In the genomic region with DNA sequence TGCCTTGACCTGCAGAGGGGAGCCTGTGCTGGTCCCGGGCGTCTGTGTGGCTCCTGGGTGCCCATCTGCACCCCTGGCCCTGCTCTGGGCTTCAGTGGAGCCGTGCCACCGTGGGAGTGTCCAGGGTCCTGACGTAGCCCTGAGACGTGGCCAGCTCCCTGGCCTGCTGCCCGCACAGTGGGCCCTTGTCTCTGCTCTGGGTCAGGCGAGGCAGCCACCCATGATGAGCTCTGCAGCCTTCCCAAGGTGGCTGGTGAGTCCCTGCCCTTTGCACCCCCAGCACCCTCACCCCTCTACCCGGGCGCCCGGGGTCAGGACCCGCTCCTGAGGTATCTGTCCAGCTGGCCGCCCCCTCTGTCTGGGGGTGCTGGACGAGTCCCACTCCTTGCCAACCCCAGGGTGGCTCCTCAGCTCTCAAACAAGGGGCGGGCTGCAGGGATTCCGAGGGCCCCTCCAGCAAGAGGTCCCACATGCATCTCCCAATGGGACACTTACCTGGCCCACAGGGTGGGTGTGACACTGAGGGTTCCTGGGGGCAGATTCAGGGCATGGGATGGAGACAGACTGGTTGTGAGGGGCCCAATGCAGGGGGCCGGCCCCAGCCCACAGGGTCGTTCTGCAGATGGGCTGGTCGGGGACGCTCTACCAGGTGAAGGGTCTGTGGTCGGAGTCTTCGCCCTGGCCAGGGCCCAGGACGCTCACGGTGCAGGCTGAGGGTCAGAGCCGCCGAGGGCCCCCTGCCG, we compare ENCODE assay signal across 17 cellular contexts. TPM values are rescaled to one million over a fixed set of nuclear protein-coding genes. Genes with fewer than 3 reads are reported as not detected.
A peak's percentile ranks its signal among the peaks of the same experiment; 100 is the strongest.
DNase-seq lines count a peak whose midpoint lies in the region; ATAC-seq lines count a peak whose summit lies in the region.
"Had no signal": no experiment of that assay in that cellular context is flagged by ENCODE, and none has a peak within 500 bp of the region (broad histone marks: within the 10 kb centered on the region; RNA-seq: fewer than 3 reads in every experiment).

No MANE protein-coding gene starts in this region.

- intact Hi-C loops in activated T-helper 1 cell treated with anti-CD3 and anti-CD28 coated beads, Interleukin-12 subunit alpha, Interleukin-12 subunit beta, Interleukin-2, Interleukin-4 antibody, amounts not matched to agents 30 ng/mL and 10 ng/mL and 1 ng/mL, durations not matched to agents 14 hours and 24 hours and 36 hours (cut with micrococcal nuclease), result no loop called here

- peaks cover 5% of the 10 kb centered on the region for H3K27me3 Mint-ChIP-seq in activated T-helper 1 cell treated with anti-CD3 and anti-CD28 coated beads, Interleukin-12 subunit alpha, Interleukin-12 subunit beta, Interleukin-2, Interleukin-4 antibody, amounts not matched to agents 30 ng/mL and 10 ng/mL and 1 ng/mL, durations not matched to agents 14 hours and 24 hours and 36 hours (ENCODE audit: insufficient read depth)

- ATAC-seq in GM19035 (IDR thresholded peaks at IDR 0.05; ENCODE audit: unreplicated experiment), result no peak
- no peak for ATAC-seq in HG03108 (IDR thresholded peaks at IDR 0.05; ENCODE audit: unreplicated experiment)
- no peak for ATAC-seq in GM18511 (IDR thresholded peaks at IDR 0.05; ENCODE audit: unreplicated experiment)

- H3K9me3 ChIP-seq in BLaER1 treated with 17β-estradiol and CSF1 and Interleukin-3, amounts not matched to agents 10 nM and 100 nM (replicated peaks in 1 of 11), result peaks cover 0 to 17% (median 7%) of the 10 kb centered on the region in 11 experiments; a peak in 9 of 22 replicates
- H3K9me3 ChIP-seq: uterus had no signal

- H3K4me2 ChIP-seq in BLaER1 treated with 17β-estradiol and CSF1 and Interleukin-3, amounts not matched to agents 10 nM and 100 nM, result peak overlapping the region in 10 of 11 experiments; percentile 18 to 97 (median 92); a peak in 19 of 22 replicates
- H3K4me2 ChIP-seq: hepatocyte had no signal

- H3K9ac ChIP-seq in BLaER1 treated with 17β-estradiol and CSF1 and Interleukin-3, amounts not matched to agents 10 nM and 100 nM, result peak overlapping the region in 1 of 11 experiments; percentile 37; a peak in 1 of 22 replicates

- H3K4me1 ChIP-seq in BLaER1 treated with 17β-estradiol and CSF1 and Interleukin-3, amounts not matched to agents 10 nM and 100 nM, result peaks cover 67 to 85% (median 83%) of the 10 kb centered on the region in 10 experiments
- H3K4me1 ChIP-seq: uterus had no signal

- H3K4me3 Mint-ChIP-seq in activated T-helper 1 cell treated with anti-CD3 and anti-CD28 coated beads, Interleukin-12 subunit alpha, Interleukin-12 subunit beta, Interleukin-2, Interleukin-4 antibody, amounts not matched to agents 30 ng/mL and 10 ng/mL and 1 ng/mL, durations not matched to agents 14 hours and 24 hours and 36 hours, result no peak overlapping the region

- H3K36me3 ChIP-seq in BLaER1 treated with 17β-estradiol and CSF1 and Interleukin-3, amounts not matched to agents 10 nM and 100 nM, result no peaks in the 10 kb centered on the region
- H3K36me3 ChIP-seq: uterus had no signal

- no peaks in the 10 kb centered on the region for H3K4me1 Mint-ChIP-seq in activated T-helper 1 cell treated with anti-CD3 and anti-CD28 coated beads, Interleukin-12 subunit alpha, Interleukin-12 subunit beta, Interleukin-2, Interleukin-4 antibody, amounts not matched to agents 30 ng/mL and 10 ng/mL and 1 ng/mL, durations not matched to agents 14 hours and 24 hours and 36 hours (ENCODE audit: low read depth)

- DNase-seq in caudate nucleus (lab: John Stamatoyannopoulos, UW), result peak in 45 of 61 donors; percentile 40 to 83 (median 64)
- DNase-seq in hypothalamus (lab: John Stamatoyannopoulos, UW), result peak in 38 of 51 donors; percentile 28 to 85 (median 73)
- peak; percentile 69 for DNase-seq in putamen (ENCODE audit: low spot score)
- DNase-seq in activated T-helper 1 cell treated with anti-CD3 and anti-CD28 coated beads, Interleukin-12 subunit alpha, Interleukin-12 subunit beta, Interleukin-2, Interleukin-4 antibody, amounts not matched to agents 30 ng/mL and 10 ng/mL and 1 ng/mL, durations not matched to agents 14 hours and 24 hours and 36 hours (ENCODE audit: low spot score), result no peak
- DNase-seq: DMS79; NCI-H146; NCI-H526 treated with DMSO at 0.1 percent for 48 hours; stimulated activated CD8-positive, alpha-beta memory T cell treated with anti-CD3 and anti-CD28 coated beads, Interleukin-4, amount 100 ng/mL, for 48 hours had no signal

- peaks cover 0 to 27% (median 0%) of the 10 kb centered on the region in 11 experiments; a peak in 6 of 22 replicates for H3K27me3 ChIP-seq in BLaER1 treated with 17β-estradiol and CSF1 and Interleukin-3, amounts not matched to agents 10 nM and 100 nM
- H3K27me3 ChIP-seq: hepatocyte, uterus had no signal

- H3K27ac ChIP-seq in BLaER1 treated with 17β-estradiol and CSF1 and Interleukin-3, amounts not matched to agents 10 nM and 100 nM, result no peak overlapping the region; a peak in 1 of 22 replicates
- peak overlapping the region; percentile 40 for H3K27ac ChIP-seq in caudate nucleus (ENCODE audit: low read depth, low read length)
- H3K27ac ChIP-seq: hepatocyte, uterus had no signal

- H3K4me3 ChIP-seq in BLaER1 treated with 17β-estradiol and CSF1 and Interleukin-3, amounts not matched to agents 10 nM and 100 nM, result no peak overlapping the region
- H3K4me3 ChIP-seq: hepatocyte, uterus had no signal

- no peaks in the 10 kb centered on the region for H3K36me3 Mint-ChIP-seq in activated T-helper 1 cell treated with anti-CD3 and anti-CD28 coated beads, Interleukin-12 subunit alpha, Interleukin-12 subunit beta, Interleukin-2, Interleukin-4 antibody, amounts not matched to agents 30 ng/mL and 10 ng/mL and 1 ng/mL, durations not matched to agents 14 hours and 24 hours and 36 hours (ENCODE audit: low read depth)

- H4K20me1 ChIP-seq in BLaER1 treated with 17β-estradiol and CSF1 and Interleukin-3, amounts not matched to agents 10 nM and 100 nM, result peaks cover 0 to 14% (median 0%) of the 10 kb centered on the region in 11 experiments; a peak in 4 of 22 replicates

- no peak overlapping the region for H3K27ac Mint-ChIP-seq in activated T-helper 1 cell treated with anti-CD3 and anti-CD28 coated beads, Interleukin-12 subunit alpha, Interleukin-12 subunit beta, Interleukin-2, Interleukin-4 antibody, amounts not matched to agents 30 ng/mL and 10 ng/mL and 1 ng/mL, durations not matched to agents 14 hours and 24 hours and 36 hours

- H3K9me3 Mint-ChIP-seq in activated T-helper 1 cell treated with anti-CD3 and anti-CD28 coated beads, Interleukin-12 subunit alpha, Interleukin-12 subunit beta, Interleukin-2, Interleukin-4 antibody, amounts not matched to agents 30 ng/mL and 10 ng/mL and 1 ng/mL, durations not matched to agents 14 hours and 24 hours and 36 hours, result no peaks in the 10 kb centered on the region

RNA-seq across cellular contexts. Expression of a gene that starts 2.4 kb away (rescaled TPM):
- total RNA-seq in activated T-helper 1 cell treated with anti-CD3 and anti-CD28 coated beads, Interleukin-12 subunit alpha, Interleukin-12 subunit beta, Interleukin-2, Interleukin-4 antibody, amounts not matched to agents 30 ng/mL and 10 ng/mL and 1 ng/mL, durations not matched to agents 14 hours and 24 hours and 36 hours, result 0.61 and 0.80 TPM in 2 replicates
- total RNA-seq: bronchial epithelial cell, endothelial cell of umbilical vein had no signal

RNA-seq across cellular contexts. Expression of a gene that starts 34.8 kb away (rescaled TPM):
- 0.51 and 0.60 TPM in 2 replicates for total RNA-seq in activated T-helper 1 cell treated with anti-CD3 and anti-CD28 coated beads, Interleukin-12 subunit alpha, Interleukin-12 subunit beta, Interleukin-2, Interleukin-4 antibody, amounts not matched to agents 30 ng/mL and 10 ng/mL and 1 ng/mL, durations not matched to agents 14 hours and 24 hours and 36 hours
- total RNA-seq: bronchial epithelial cell, endothelial cell of umbilical vein, lung microvascular endothelial cell had no signal

RNA-seq across cellular contexts. Expression of a gene that starts 47.3 kb away (rescaled TPM):
- total RNA-seq in activated T-helper 1 cell treated with anti-CD3 and anti-CD28 coated beads, Interleukin-12 subunit alpha, Interleukin-12 subunit beta, Interleukin-2, Interleukin-4 antibody, amounts not matched to agents 30 ng/mL and 10 ng/mL and 1 ng/mL, durations not matched to agents 14 hours and 24 hours and 36 hours, result 67.8 and 69.1 TPM in 2 replicates
- total RNA-seq: bronchial epithelial cell, endothelial cell of umbilical vein, hepatocyte, lung microvascular endothelial cell had no signal

RNA-seq across cellular contexts. Expression of a gene that starts 58.1 kb away (rescaled TPM):
- not detected in 2 replicates for total RNA-seq in activated T-helper 1 cell treated with anti-CD3 and anti-CD28 coated beads, Interleukin-12 subunit alpha, Interleukin-12 subunit beta, Interleukin-2, Interleukin-4 antibody, amounts not matched to agents 30 ng/mL and 10 ng/mL and 1 ng/mL, durations not matched to agents 14 hours and 24 hours and 36 hours
- total RNA-seq: bronchial epithelial cell, endothelial cell of umbilical vein, hepatocyte, lung microvascular endothelial cell had no signal
